16 cellular contexts compared by ENCODE assay signal in genomic region chr3:25338158-25338725, GRCh38.
"Had no signal": no experiment of that assay in that cellular context is flagged by ENCODE, and none has a peak within 500 bp of the region (broad histone marks: within the 10 kb centered on the region; RNA-seq: fewer than 3 reads in every experiment).

No MANE protein-coding gene starts in this region.

- DNase-seq: activated CD4-positive, alpha-beta T cell treated with anti-CD3 and anti-CD28 coated beads, Interleukin-2, amount 50 U/mL, for 4 hours; activated CD4-positive, CD25-positive, alpha-beta regulatory T cell treated with anti-CD3 and anti-CD28 coated beads, Interleukin-2, amount 50 U/mL, for 72 hours; activated T-cell treated with anti-CD3 and anti-CD28 coated beads, Interleukin-2, amount 50 U/mL, for 1 hour; amniotic stem cell; body of pancreas; effector memory CD4-positive, alpha-beta T cell; mammary epithelial cell; retina; SW 1271 had no signal

- H3K4me3 Mint-ChIP-seq: activated naive CD4-positive, alpha-beta T cell treated with anti-CD3 and anti-CD28 coated beads, Interleukin-2, amount 50 U/mL, for 24 hours; central memory CD8-positive, alpha-beta T cell; neural crest cell had no signal

- H3K27me3 ChIP-seq: body of pancreas, hepatocyte, tibial nerve had no signal

- H3K27ac Mint-ChIP-seq: activated naive CD4-positive, alpha-beta T cell treated with anti-CD3 and anti-CD28 coated beads, Interleukin-2, amount 50 U/mL, for 24 hours had no signal

- H3K79me2 ChIP-seq: hepatocyte, parathyroid adenoma had no signal

- H3K4me1 Mint-ChIP-seq: activated naive CD4-positive, alpha-beta T cell treated with anti-CD3 and anti-CD28 coated beads, Interleukin-2, amount 50 U/mL, for 24 hours; central memory CD8-positive, alpha-beta T cell had no signal

- H3K9ac ChIP-seq: parathyroid adenoma had no signal

- H3K4me3 ChIP-seq: body of pancreas, hepatocyte, tibial nerve had no signal

- H3K36me3 Mint-ChIP-seq: activated naive CD4-positive, alpha-beta T cell treated with anti-CD3 and anti-CD28 coated beads, Interleukin-2, amount 50 U/mL, for 24 hours had no signal

- H2AFZ ChIP-seq: hepatocyte, parathyroid adenoma had no signal

- H3K27me3 Mint-ChIP-seq: activated naive CD4-positive, alpha-beta T cell treated with anti-CD3 and anti-CD28 coated beads, Interleukin-2, amount 50 U/mL, for 24 hours; central memory CD8-positive, alpha-beta T cell had no signal

- H3K4me2 ChIP-seq: hepatocyte had no signal

- H3K9me3 ChIP-seq: body of pancreas had no signal

- ATAC-seq: body of pancreas had no signal

- H3K36me3 ChIP-seq: tibial nerve had no signal

- H3K4me1 ChIP-seq: body of pancreas, parathyroid adenoma, tibial nerve had no signal

- H3K27ac ChIP-seq: body of pancreas, epithelial cell of prostate, hepatocyte, parathyroid adenoma, tibial nerve had no signal
